ENCODE assay signal across 25 cellular contexts in genomic region chr18:77016936-77017335, GRCh38.
A peak's percentile ranks its signal among the peaks of the same experiment; 100 is the strongest.
DNase-seq lines count a peak whose midpoint lies in the region; ATAC-seq and TF ChIP-seq lines count a peak whose summit lies in the region.
"Had no signal": no experiment of that assay in that cellular context is flagged by ENCODE, and none has a peak within 500 bp of the region (broad histone marks: within the 10 kb centered on the region; RNA-seq: fewer than 3 reads in every experiment).

No MANE protein-coding gene starts in this region.

- peaks cover 35% of the 10 kb centered on the region for H3K9me3 Mint-ChIP-seq in glutamatergic neuron (ENCODE audit: unreplicated experiment)
- H3K9me3 Mint-ChIP-seq: IgD-negative memory B cell had no signal

- no peak overlapping the region for H3K4me3 Mint-ChIP-seq in glutamatergic neuron (ENCODE audit: unreplicated experiment)
- H3K4me3 Mint-ChIP-seq: CD4-positive, alpha-beta memory T cell; effector memory CD8-positive, alpha-beta T cell; IgD-negative memory B cell had no signal

- H3K4me3 ChIP-seq in heart left ventricle = no peak overlapping the region
- H3K4me3 ChIP-seq: thoracic aorta had no signal

- no peak overlapping the region for H3K27ac Mint-ChIP-seq in glutamatergic neuron (ENCODE audit: unreplicated experiment)

- peaks cover 59% of the 10 kb centered on the region for H3K4me1 Mint-ChIP-seq in glutamatergic neuron (ENCODE audit: low read depth, unreplicated experiment)

- peaks cover 16% of the 10 kb centered on the region for H3K36me3 Mint-ChIP-seq in glutamatergic neuron (ENCODE audit: unreplicated experiment)

- H3K27ac ChIP-seq in heart left ventricle = no peak overlapping the region
- H3K27ac ChIP-seq: 22Rv1, thoracic aorta had no signal

- WGBS in heart left ventricle, 4 donors = 65 to 84% (median 73%) methylated on average over 8 to 16 of the region's 16 CpGs

- intact Hi-C loops in heart left ventricle (cut with DNase I) = no loop called here

- no peaks in the 10 kb centered on the region for H3K9me3 ChIP-seq in heart left ventricle
- H3K9me3 ChIP-seq: thoracic aorta had no signal

- no peak for TF ChIP-seq POLR2A in heart left ventricle (IDR thresholded peaks at IDR 0.05)

- TF ChIP-seq CTCF in glutamatergic neuron (IDR thresholded peaks at IDR 0.05; ENCODE audit: partially characterized antibody, unreplicated experiment) = no peak
- TF ChIP-seq CTCF in heart left ventricle (IDR thresholded peaks at IDR 0.05) = no peak

- peaks cover 0 to 38% (median 29%) of the 10 kb centered on the region in 12 donors for H3K4me1 ChIP-seq in heart left ventricle

- DNase-seq in NCI-H146 (lab: John Stamatoyannopoulos, UW) = peak; percentile 19
- no peak for DNase-seq in NCI-H146 treated with DMSO at 0.1 percent for 48 hours (lab: John Stamatoyannopoulos, UW; ENCODE audit: unreplicated experiment)
- peak; percentile 99 for DNase-seq in globus pallidus (ENCODE audit: low spot score)
- peak in 54 of 56 donors; percentile 56 to 98 (median 92) for DNase-seq in nucleus accumbens (lab: John Stamatoyannopoulos, UW)
- DNase-seq in ureter (ENCODE audit: low spot score) = peak; percentile 41
- DNase-seq in glutamatergic neuron = no peak
- no peak for DNase-seq in heart left ventricle
- DNase-seq: activated CD4-positive, alpha-beta T cell treated with anti-CD3 and anti-CD28 coated beads, Interleukin-2, amount 50 U/mL, for 48 hours; activated CD8-positive, alpha-beta memory T cell treated with anti-CD3 and anti-CD28 coated beads, Interleukin-2, amount 50 U/mL, for 4 hours; CD4-positive, alpha-beta memory T cell; DMS53; effector memory CD8-positive, alpha-beta T cell; foreskin fibroblast; GDM1; NCI-H1092 treated with DMSO at 0.1 percent for 48 hours; NCI-H2029; small intestine; stimulated activated CD4-positive, alpha-beta T cell treated with anti-CD3 and anti-CD28 coated beads, Interleukin-1b, Interleukin-23, amount 100 ng/mL, for 48 hours; T-helper 2 cell had no signal

- H3K27me3 ChIP-seq in heart left ventricle = no peaks in the 10 kb centered on the region

- H3K27me3 Mint-ChIP-seq in glutamatergic neuron (ENCODE audit: unreplicated experiment) = peaks cover 34% of the 10 kb centered on the region
- H3K27me3 Mint-ChIP-seq: CD4-positive, alpha-beta memory T cell; effector memory CD8-positive, alpha-beta T cell; IgD-negative memory B cell had no signal

- ATAC-seq in GM19328 (IDR thresholded peaks at IDR 0.05; ENCODE audit: unreplicated experiment) (no peak), heart left ventricle (no peak)
- ATAC-seq: activated naive CD4-positive, alpha-beta T cell treated with anti-CD3 and anti-CD28 coated beads, Interleukin-2, amount 50 U/mL, for 72 hours; effector memory CD8-positive, alpha-beta T cell; SK-N-SH treated with all-trans-retinoic acid at 6 μM for 48 hours had no signal

- H3K36me3 ChIP-seq in heart left ventricle = peaks cover 0 to 28% (median 3%) of the 10 kb centered on the region in 9 donors

Comparison
In these comparisons a context has a peak if more than half of its experiments do, and no peak if none do; other contexts are left out.
1. DNase-seq: peak in NCI-H146 (single experiment), globus pallidus (single experiment), nucleus accumbens (54 of 56) and ureter (single experiment); none in NCI-H146 treated with DMSO at 0.1 percent for 48 hours (single experiment), glutamatergic neuron (single experiment) and heart left ventricle (0 of 5).